18 cellular contexts compared by ENCODE assay signal in genomic region chr4:152172146-152172545, GRCh38.
DNase-seq lines count a peak whose midpoint lies in the region; TF ChIP-seq lines count a peak whose summit lies in the region.
"Had no signal": no experiment of that assay in that cellular context is flagged by ENCODE, and none has a peak within 500 bp of the region (broad histone marks: within the 10 kb centered on the region; RNA-seq: fewer than 3 reads in every experiment).

No MANE protein-coding gene starts in this region.

- no peak overlapping the region for H3K27ac ChIP-seq in smooth muscle cell (ENCODE audit: low read depth)
- H3K27ac ChIP-seq: 22Rv1, BLaER1, HL-60 had no signal

- H3K36me3 ChIP-seq in smooth muscle cell (ENCODE audit: low read depth) = no peaks in the 10 kb centered on the region
- H3K36me3 ChIP-seq: BLaER1 had no signal

- H3K27me3 ChIP-seq in smooth muscle cell (ENCODE audit: low read depth) = peaks cover 2% of the 10 kb centered on the region
- H3K27me3 ChIP-seq: BLaER1 had no signal

- DNase-seq in NCI-H1417 (lab: John Stamatoyannopoulos, UW) = peak in 2 of 3 experiments; percentile 29 to 71
- DNase-seq in NCI-H1417 treated with DMSO at 0.1 percent for 48 hours (lab: John Stamatoyannopoulos, UW) = no peak
- peak; percentile 94 for DNase-seq in NCI-H146 treated with DMSO at 0.1 percent for 48 hours (lab: John Stamatoyannopoulos, UW; ENCODE audit: unreplicated experiment)
- peak; percentile 73 for DNase-seq in NCI-H748 (lab: John Stamatoyannopoulos, UW; ENCODE audit: unreplicated experiment)
- peak; percentile 12 for DNase-seq in medulla oblongata (ENCODE audit: extremely low spot score)
- no peak for DNase-seq in smooth muscle cell (lab: John Stamatoyannopoulos, UW; ENCODE audit: unreplicated experiment)
- no peak for DNase-seq in activated naive CD4-positive, alpha-beta T cell treated with Interleukin-2 at 50 U/mL for 16 hours
- no peak for DNase-seq in posterior vena cava (ENCODE audit: low spot score)
- DNase-seq: Calu3; CD8-positive, alpha-beta memory T cell; DMS 273 treated with DMSO at 0.1 percent for 48 hours; DMS79 treated with DMSO at 0.1 percent for 48 hours; EL; HCEC 1CT; HFFc6 had no signal

- H3K4me1 ChIP-seq in smooth muscle cell (ENCODE audit: low read depth) = no peaks in the 10 kb centered on the region

- no peaks in the 10 kb centered on the region for H3K79me2 ChIP-seq in smooth muscle cell (ENCODE audit: low read depth)

- WGBS in smooth muscle cell (ENCODE audit: low lambda C conversion rate) = 66% methylated on average over 6 of the region's 6 CpGs

- no peak overlapping the region for H3K4me2 ChIP-seq in smooth muscle cell

- no peak overlapping the region for H3K4me3 ChIP-seq in smooth muscle cell
- H3K4me3 ChIP-seq: BLaER1 had no signal

- intact Hi-C loops in posterior vena cava (cut with DNase I) = no loop called here

- no peaks in the 10 kb centered on the region for H4K20me1 ChIP-seq in smooth muscle cell (ENCODE audit: low read depth)
- H4K20me1 ChIP-seq: BLaER1 had no signal

- no peaks in the 10 kb centered on the region for H3K9me3 ChIP-seq in smooth muscle cell (replicated peaks; ENCODE audit: low read depth)

- H3F3A ChIP-seq in smooth muscle cell (ENCODE audit: low read depth) = no peaks in the 10 kb centered on the region

- TF ChIP-seq CTCF in smooth muscle cell (IDR thresholded peaks at IDR 0.05; ENCODE audit: borderline replicate concordance, insufficient read depth, poor library complexity, severe bottlenecking) = no peak

- H2AFZ ChIP-seq in smooth muscle cell (ENCODE audit: low read depth) = no peak overlapping the region

- H3K9ac ChIP-seq in smooth muscle cell (ENCODE audit: low read depth) = no peak overlapping the region
- H3K9ac ChIP-seq: BLaER1 had no signal

Comparison
In these comparisons a context has a peak if more than half of its experiments do, and no peak if none do; other contexts are left out.
1. DNase-seq: peak in NCI-H1417 (2 of 3), NCI-H146 treated with DMSO at 0.1 percent for 48 hours (single experiment), NCI-H748 (single experiment) and medulla oblongata (single experiment); none in NCI-H1417 treated with DMSO at 0.1 percent for 48 hours (single experiment), smooth muscle cell (single experiment), activated naive CD4-positive, alpha-beta T cell treated with Interleukin-2 at 50 U/mL for 16 hours (single experiment) and posterior vena cava (single experiment).